37 cellular contexts compared by ENCODE assay signal in genomic region chr19:55504981-55505380, GRCh38. TPM values are rescaled to one million over a fixed set of nuclear protein-coding genes. Genes with fewer than 3 reads are reported as not detected.
"Had no signal": no experiment of that assay in that cellular context is flagged by ENCODE, and none has a peak within 500 bp of the region (broad histone marks: within the 10 kb centered on the region; RNA-seq: fewer than 3 reads in every experiment).

No MANE protein-coding gene starts in this region.

- H3K9me3 ChIP-seq: adrenal gland, ascending aorta, body of pancreas, breast epithelium had no signal

- ATAC-seq: activated naive CD4-positive, alpha-beta T cell treated with anti-CD3 and anti-CD28 coated beads, Interleukin-2, amount 50 U/mL, for 72 hours; activated naive CD8-positive, alpha-beta T cell treated with anti-CD3 and anti-CD28 coated beads, Interleukin-2, amount 50 U/mL, for 24 hours; activated T-cell treated with anti-CD3 and anti-CD28 coated beads, Interleukin-2, amount 50 U/mL, for 4 hours; activated T-cell treated with anti-CD3 and anti-CD28 coated beads, Interleukin-2, amount 50 U/mL, for 72 hours; activated T-helper 17 cell treated with anti-CD3 and anti-CD28 coated beads, Interleukin-2, amount 50 U/mL, for 72 hours; body of pancreas had no signal

- H3K4me3 ChIP-seq: adrenal gland, ascending aorta, body of pancreas, breast epithelium, cardiac muscle cell had no signal

- H3K36me3 ChIP-seq: adrenal gland, ascending aorta, breast epithelium, cardiac muscle cell had no signal

- DNase-seq: activated effector memory CD4-positive, alpha-beta T cell treated with anti-CD3 and anti-CD28 coated beads, Interleukin-2, amount 50 U/mL, for 16 hours; activated effector memory CD4-positive, alpha-beta T cell treated with Interleukin-2 at 50 U/mL for 16 hours; activated gamma-delta T cell; activated gamma-delta T cell treated with Interleukin-2 at 50 U/mL for 16 hours; activated naive CD4-positive, alpha-beta T cell; activated naive CD4-positive, alpha-beta T cell treated with anti-CD3 and anti-CD28 coated beads for 36 hours; activated naive CD4-positive, alpha-beta T cell treated with anti-CD3 and anti-CD28 coated beads, Interleukin-2, amount 10 ng/mL, durations not matched to agents 7 days and 5 days; activated naive CD4-positive, alpha-beta T cell treated with anti-CD3 and anti-CD28 coated beads, Interleukin-2, amount 50 U/mL, for 16 hours; activated naive CD4-positive, alpha-beta T cell treated with Interleukin-2 at 50 U/mL for 16 hours; activated naive CD8-positive, alpha-beta T cell treated with anti-CD3 and anti-CD28 coated beads for 36 hours; activated naive CD8-positive, alpha-beta T cell treated with anti-CD3 and anti-CD28 coated beads, Interleukin-2, amount 10 ng/mL, durations not matched to agents 7 days and 5 days; activated naive CD8-positive, alpha-beta T cell treated with anti-CD3 and anti-CD28 coated beads, Interleukin-2, amount 50 U/mL, for 24 hours; activated T-cell treated with anti-CD3 and anti-CD28 coated beads, Interleukin-2, amount 50 U/mL, for 1 hour; activated T-cell treated with anti-CD3 and anti-CD28 coated beads, Interleukin-2, amount 50 U/mL, for 24 hours; activated T-cell treated with anti-CD3 and anti-CD28 coated beads, Interleukin-2, amount 50 U/mL, for 4 hours; activated T-cell treated with anti-CD3 and anti-CD28 coated beads, Interleukin-2, amount 50 U/mL, for 48 hours; activated T-cell treated with anti-CD3 and anti-CD28 coated beads, Interleukin-2, amount 50 U/mL, for 72 hours; adrenal gland; amniotic stem cell; amygdala; anterior cingulate cortex; body of pancreas; brain microvascular endothelial cell; caudate nucleus; central memory CD4-positive, alpha-beta T cell; cerebellar nuclear complex had no signal

- H3K27ac ChIP-seq: adrenal gland, ascending aorta, body of pancreas, brain microvascular endothelial cell, breast epithelium, cardiac muscle cell had no signal

- H3K4me1 ChIP-seq: adrenal gland had no signal

- H3K27me3 ChIP-seq: adrenal gland, ascending aorta, body of pancreas, brain microvascular endothelial cell, breast epithelium had no signal

RNA-seq across cellular contexts. Expression of gene SBK2, which starts 32.0 kb away (rescaled TPM):
- total RNA-seq: activated naive CD4-positive, alpha-beta T cell treated with anti-CD3 and anti-CD28 coated beads for 36 hours; activated naive CD4-positive, alpha-beta T cell treated with anti-CD3 and anti-CD28 coated beads, Interleukin-2, amount 50 U/mL, for 72 hours; activated naive CD8-positive, alpha-beta T cell treated with anti-CD3 and anti-CD28 coated beads for 36 hours; activated naive CD8-positive, alpha-beta T cell treated with anti-CD3 and anti-CD28 coated beads, Interleukin-2, amount 10 ng/mL, durations not matched to agents 7 days and 5 days; activated T-cell treated with anti-CD3 and anti-CD28 coated beads, Interleukin-2, amount 50 U/mL, for 4 hours; activated T-cell treated with anti-CD3 and anti-CD28 coated beads, Interleukin-2, amount 50 U/mL, for 72 hours; activated T-helper 1 cell treated with anti-CD3 and anti-CD28 coated beads, Interleukin-12 subunit alpha, Interleukin-12 subunit beta, Interleukin-2, Interleukin-4 antibody, amounts not matched to agents 30 ng/mL and 10 ng/mL and 1 ng/mL, durations not matched to agents 14 hours and 24 hours and 36 hours; activated T-helper 17 cell treated with anti-CD3 and anti-CD28 coated beads, Interleukin-2, amount 50 U/mL, for 72 hours; activated T-helper 2 cell treated with anti-CD3 and anti-CD28 coated beads, Interferon-gamma antibody, Interleukin-2, Interleukin-4, amounts not matched to agents 10 μg/mL and 5 μg/mL and 100 μg/mL, durations not matched to agents 14 hours and 24 hours and 36 hours; adrenal gland; aorta; ascending aorta; body of pancreas; breast epithelium; bronchial epithelial cell; cerebellum; chondrocyte had no signal

RNA-seq across cellular contexts. Expression of gene SBK3, which starts 40.4 kb away (rescaled TPM):
- total RNA-seq: activated naive CD4-positive, alpha-beta T cell treated with anti-CD3 and anti-CD28 coated beads for 36 hours; activated naive CD4-positive, alpha-beta T cell treated with anti-CD3 and anti-CD28 coated beads, Interleukin-2, amount 50 U/mL, for 72 hours; activated naive CD8-positive, alpha-beta T cell treated with anti-CD3 and anti-CD28 coated beads for 36 hours; activated naive CD8-positive, alpha-beta T cell treated with anti-CD3 and anti-CD28 coated beads, Interleukin-2, amount 10 ng/mL, durations not matched to agents 7 days and 5 days; activated T-cell treated with anti-CD3 and anti-CD28 coated beads, Interleukin-2, amount 50 U/mL, for 4 hours; activated T-cell treated with anti-CD3 and anti-CD28 coated beads, Interleukin-2, amount 50 U/mL, for 72 hours; activated T-helper 1 cell treated with anti-CD3 and anti-CD28 coated beads, Interleukin-12 subunit alpha, Interleukin-12 subunit beta, Interleukin-2, Interleukin-4 antibody, amounts not matched to agents 30 ng/mL and 10 ng/mL and 1 ng/mL, durations not matched to agents 14 hours and 24 hours and 36 hours; activated T-helper 17 cell treated with anti-CD3 and anti-CD28 coated beads, Interleukin-2, amount 50 U/mL, for 72 hours; activated T-helper 2 cell treated with anti-CD3 and anti-CD28 coated beads, Interferon-gamma antibody, Interleukin-2, Interleukin-4, amounts not matched to agents 10 μg/mL and 5 μg/mL and 100 μg/mL, durations not matched to agents 14 hours and 24 hours and 36 hours; ascending aorta; body of pancreas; bronchial epithelial cell; cerebellum; chondrocyte had no signal
